In genomic region chr3:141414141-141414689, GRCh38 we compare ENCODE assay signal across 8 cellular contexts.
A peak's percentile ranks its signal among the peaks of the same experiment; 100 is the strongest.
DNase-seq lines count a peak whose midpoint lies in the region; ATAC-seq lines count a peak whose summit lies in the region.

No MANE protein-coding gene starts in this region.

- in situ Hi-C loops in HAP-1 (cut with MboI; ENCODE audit: low sequenced_read_pairs), result no loop called here

- no peaks in the 10 kb centered on the region for H3K9me3 Mint-ChIP-seq in effector memory CD8-positive, alpha-beta T cell

- no peaks in the 10 kb centered on the region; the same call in 1 of the 2 replicates for H3K36me3 ChIP-seq in HAP-1 (replicated peaks)

- H3K36me3 Mint-ChIP-seq in effector memory CD8-positive, alpha-beta T cell (ENCODE audit: insufficient read depth), result peaks cover 39% of the 10 kb centered on the region

- H3K4me1 ChIP-seq in HAP-1, result peaks cover 17% of the 10 kb centered on the region

- peak; percentile 71 for DNase-seq in GM04503 (ENCODE audit: low read depth)
- peak; percentile 33 to 54 for DNase-seq in activated CD4-positive, alpha-beta T cell treated with anti-CD3 and anti-CD28 coated beads, Interleukin-2, amount 50 U/mL, for 48 hours
- DNase-seq in effector memory CD8-positive, alpha-beta T cell, result peak in 1 of 3 experiments; percentile 28
- DNase-seq in LoVo (ENCODE audit: low spot score), result no peak
- DNase-seq in HAP-1 (ENCODE audit: low spot score in 2 of 2), result no peak
- no peak for DNase-seq in COR-L47 (lab: John Stamatoyannopoulos, UW)

- H3K27me3 Mint-ChIP-seq in effector memory CD8-positive, alpha-beta T cell, result no peaks in the 10 kb centered on the region

- H3K27me3 ChIP-seq in HAP-1 (ENCODE audit: low read depth), result no peaks in the 10 kb centered on the region

- no peak overlapping the region for H3K4me3 ChIP-seq in skin epidermis
- no peak overlapping the region for H3K4me3 ChIP-seq in HAP-1

- ATAC-seq in effector memory CD8-positive, alpha-beta T cell (replicated peaks), result peak; percentile 61
- no peak for ATAC-seq in HG02938 (IDR thresholded peaks at IDR 0.05; ENCODE audit: unreplicated experiment)

- H3K4me3 Mint-ChIP-seq in effector memory CD8-positive, alpha-beta T cell, result peak overlapping the region; percentile 67 to 81

- no peaks in the 10 kb centered on the region for H3K9me3 ChIP-seq in HAP-1

- peak overlapping the region; percentile 94 to 99 for H3K27ac Mint-ChIP-seq in effector memory CD8-positive, alpha-beta T cell

- H3K4me1 Mint-ChIP-seq in effector memory CD8-positive, alpha-beta T cell (ENCODE audit: low read depth in 2 of 2), result peaks cover 72 to 81% of the 10 kb centered on the region in 2 donors

- H3K27ac ChIP-seq in skin epidermis, result peak overlapping the region in 20 of 21 experiments; percentile 2 to 93 (median 87)

Comparison
In these comparisons a context has a peak if more than half of its experiments do, and no peak if none do; other contexts are left out.
1. DNase-seq: peak in GM04503 (single experiment) and activated CD4-positive, alpha-beta T cell treated with anti-CD3 and anti-CD28 coated beads, Interleukin-2, amount 50 U/mL, for 48 hours (2 of 2); none in LoVo (single experiment), HAP-1 (0 of 2) and COR-L47 (single experiment).